In genomic region chr14:99817331-99817730, GRCh38 we compare ENCODE assay signal across 20 cellular contexts. TPM values are rescaled to one million over a fixed set of nuclear protein-coding genes. Genes with fewer than 3 reads are reported as not detected.
A peak's percentile ranks its signal among the peaks of the same experiment; 100 is the strongest.
DNase-seq lines count a peak whose midpoint lies in the region; ATAC-seq, FAIRE-seq and TF ChIP-seq lines count a peak whose summit lies in the region.
"Had no signal": no experiment of that assay in that cellular context is flagged by ENCODE, and none has a peak within 500 bp of the region (broad histone marks: within the 10 kb centered on the region; RNA-seq: fewer than 3 reads in every experiment).

No MANE protein-coding gene starts in this region.

- H2BK12ac ChIP-seq in H1 (ENCODE audit: low read depth, low read length), result no peak overlapping the region

- no peak overlapping the region for H4K91ac ChIP-seq in H1 (replicated peaks; ENCODE audit: insufficient read length, low read length)

- intact Hi-C loops in natural killer cell (cut with micrococcal nuclease), result no loop called here

- H3K27me3 Mint-ChIP-seq in natural killer cell (ENCODE audit: low read depth in 2 of 2), result peaks cover 37 to 68% of the 10 kb centered on the region in 2 donors

- FAIRE-seq in H1 (lab: Jason Lieb, UNC) (no peak), D721Med (lab: Jason Lieb, UNC) (no peak)
- FAIRE-seq: A204.1, G401.6, GM12891 had no signal

- no peak overlapping the region for H2BK120ac ChIP-seq in H1 (replicated peaks; ENCODE audit: low read depth, low read length)

- CTCF ChIA-PET in H1 (lab: Charles Lee; ENCODE audit: partially characterized antibody), result interaction anchor here (0.7 to 2.2 kb wide), 6 partner anchors 10 to 87 kb away, joined by 3 to 16 read pairs (median 6); no protein-coding TSS in a partner anchor

- no peaks in the 10 kb centered on the region for H3K36me3 Mint-ChIP-seq in natural killer cell
- H3K36me3 Mint-ChIP-seq: CD14-positive monocyte; CD4-positive, alpha-beta memory T cell; CD4-positive, CD25-positive, alpha-beta regulatory T cell had no signal

- H2BK5ac ChIP-seq in H1 (ENCODE audit: low read depth, low read length), result no peak overlapping the region

- no peak for TF ChIP-seq POLR2A in H1 (IDR thresholded peaks at IDR 0.05; ENCODE audit: control extremely low read depth in 1 of 2, low read depth in 2 of 2, low read length in 2 of 2)

- peaks cover 0 to 6% of the 10 kb centered on the region in 2 experiments for H4K20me1 ChIP-seq in H1 (replicated peaks in 1 of 2; ENCODE audit: control insufficient read depth in 1 of 2, insufficient read depth in 2 of 2, low read length in 2 of 2)
- H4K20me1 ChIP-seq: BLaER1 had no signal

- no peaks in the 10 kb centered on the region for H3K9me3 Mint-ChIP-seq in natural killer cell
- H3K9me3 Mint-ChIP-seq: CD14-positive monocyte; CD4-positive, alpha-beta memory T cell; CD8-positive, alpha-beta memory T cell had no signal

- POLR2A ChIA-PET in H1 (lab: Charles Lee; ENCODE audit: partially characterized antibody), result no interaction called here

- no peaks in the 10 kb centered on the region for H3K36me3 ChIP-seq in H1 (ENCODE audit: control insufficient read depth in 2 of 4, insufficient read depth in 4 of 4, low read length in 3 of 4)
- H3K36me3 ChIP-seq: BE2C, BLaER1 had no signal

- DNase-seq in H1 (ENCODE audit: low read depth in 1 of 2, low spot score in 2 of 2) (no peak), mesenteric fat pad (ENCODE audit: low spot score) (peak; percentile 67), D721Med (ENCODE audit: insufficient read length, low spot score) (no peak), natural killer cell (no peak), epidermal melanocyte (ENCODE audit: insufficient read length, low spot score) (no peak)
- DNase-seq: 8988T; ACHN; BE2C; C1 segment of cervical spinal cord; CD4-positive, alpha-beta memory T cell; CD4-positive, CD25-positive, alpha-beta regulatory T cell; CD8-positive, alpha-beta memory T cell; COR-L47; DMS79 treated with DMSO at 0.1 percent for 48 hours; GF-D8 had no signal

- H3K4me1 Mint-ChIP-seq in natural killer cell, result peaks cover 8 to 11% of the 10 kb centered on the region in 2 donors
- H3K4me1 Mint-ChIP-seq: CD14-positive monocyte had no signal

- no peak overlapping the region for H3K9ac ChIP-seq in H1 (replicated peaks in 1 of 4; ENCODE audit: extremely low read depth in 1 of 4, low read depth in 3 of 4, low read length in 3 of 4)
- H3K9ac ChIP-seq: BLaER1 had no signal

- H3K79me1 ChIP-seq in H1 (ENCODE audit: low read depth, low read length), result peaks cover 6% of the 10 kb centered on the region; the same call in 1 of the 2 replicates

- no peak overlapping the region for H3K27ac Mint-ChIP-seq in natural killer cell
- H3K27ac Mint-ChIP-seq: CD14-positive monocyte; CD8-positive, alpha-beta memory T cell had no signal

- TF ChIP-seq EP300 in H1 (IDR thresholded peaks at IDR 0.05; ENCODE audit: borderline replicate concordance in 1 of 2, low read depth in 2 of 2, low read length in 2 of 2), result no peak

- no peaks in the 10 kb centered on the region for H3K27me3 ChIP-seq in H1 (replicated peaks in 1 of 4; ENCODE audit: control insufficient read depth in 3 of 4, extremely low read depth in 1 of 4, insufficient read depth in 3 of 4, low read length in 3 of 4)
- H3K27me3 ChIP-seq: BE2C had no signal

- H4K5ac ChIP-seq in H1 (ENCODE audit: insufficient read length, low read depth, low read length), result no peak overlapping the region

- no peak overlapping the region for H3K4me2 ChIP-seq in H1 (ENCODE audit: insufficient read depth in 1 of 2, low read depth in 2 of 2, low read length in 2 of 2)
- H3K4me2 ChIP-seq: BLaER1 had no signal

- no peak overlapping the region for H2AFZ ChIP-seq in H1 (ENCODE audit: low read length)

- no peak overlapping the region for H3K14ac ChIP-seq in H1 (ENCODE audit: insufficient read length)

- no peaks in the 10 kb centered on the region for H3K23me2 ChIP-seq in H1 (ENCODE audit: low read depth, low read length)

- H2BK15ac ChIP-seq in H1 (ENCODE audit: low read length), result no peak overlapping the region

- no peak for TF ChIP-seq RAD21 in H1 (IDR thresholded peaks at IDR 0.05 in 1 of 2, conservative IDR thresholded peaks at IDR 0.05 in 1 of 2; ENCODE audit: low read depth in 2 of 2, low read length in 2 of 2)

- no peak overlapping the region for H3K4me3 Mint-ChIP-seq in natural killer cell
- H3K4me3 Mint-ChIP-seq: CD4-positive, alpha-beta memory T cell; CD4-positive, CD25-positive, alpha-beta regulatory T cell; CD8-positive, alpha-beta memory T cell had no signal

- no peak overlapping the region for H3K56ac ChIP-seq in H1 (replicated peaks; ENCODE audit: insufficient read length, low read depth, low read length)

- peaks cover 0 to 7% of the 10 kb centered on the region in 2 experiments; a peak in 1 of 4 replicates for H3K79me2 ChIP-seq in H1 (ENCODE audit: control insufficient read depth in 1 of 2, insufficient read depth in 2 of 2, low read length in 2 of 2)

- H3K4me1 ChIP-seq in H1 (replicated peaks in 1 of 4; ENCODE audit: control insufficient read depth in 3 of 4, insufficient read depth in 4 of 4, low read length in 3 of 4), result peaks cover 2 to 8% (median 3%) of the 10 kb centered on the region in 4 experiments; a peak in 5 of 7 replicates

- H4K8ac ChIP-seq in H1 (ENCODE audit: extremely low read depth, insufficient read depth, low read length), result no peak overlapping the region

- H3K9me3 ChIP-seq in H1 (ENCODE audit: insufficient read depth in 2 of 2, low read depth in 1 of 2, low read length in 1 of 2), result no peaks in the 10 kb centered on the region
- H3K9me3 ChIP-seq: BE2C, BLaER1 had no signal

- H3K27ac ChIP-seq in H1 (ENCODE audit: low read depth, low read length), result no peak overlapping the region
- H3K27ac ChIP-seq: BLaER1 had no signal

- ATAC-seq in natural killer cell, result no peak

- 92% methylated on average over 10 of the region's 10 CpGs; no CpG with 5 or more reads in 1 of the 2 experiments for WGBS in H1 (ENCODE audit: extremely low coverage in 1 of 2, insufficient coverage in 1 of 2, insufficient read length in 1 of 2, insufficient replicate concordance in 2 of 2, low coverage in 1 of 2, low lambda C conversion rate in 2 of 2, missing lambda C conversion rate in 1 of 2), 2 experiments

- no peak overlapping the region for H3K18ac ChIP-seq in H1 (ENCODE audit: extremely low read depth, low read length)

- TF ChIP-seq CTCF in H1 (IDR thresholded peaks at IDR 0.05; ENCODE audit: control extremely low read depth in 1 of 3, insufficient read depth in 1 of 3, low read depth in 1 of 3, low read length in 3 of 3) (no peak), D721Med (IDR thresholded peaks at IDR 0.05; ENCODE audit: insufficient read depth, missing control alignments) (no peak), natural killer cell (IDR thresholded peaks at IDR 0.05) (no peak)

- no peak overlapping the region for H3K4ac ChIP-seq in H1 (replicated peaks; ENCODE audit: insufficient read length, low read depth, low read length)

- peak overlapping the region; percentile 80; the same call in 1 of the 2 replicates for H2AK5ac ChIP-seq in H1 (ENCODE audit: low read depth, low read length)

- H3K4me3 ChIP-seq in H1 (ENCODE audit: extremely low read depth in 1 of 4, insufficient read depth in 2 of 4, low read depth in 3 of 4, low read length in 4 of 4), result no peak overlapping the region
- H3K4me3 ChIP-seq: BLaER1 had no signal

- no peak overlapping the region for H3K23ac ChIP-seq in H1 (ENCODE audit: insufficient read length)

- no peak overlapping the region for H2BK20ac ChIP-seq in H1 (ENCODE audit: low read length)

TF ChIP-seq in H1, 55 proteins besides CTCF, POLR2A, EP300 and RAD21:
- no peak for TF ChIP-seq SIX5 (IDR thresholded peaks at IDR 0.05; ENCODE audit: low read depth, low read length)
- no peak for TF ChIP-seq BCL11A (IDR thresholded peaks at IDR 0.05; ENCODE audit: low read depth in 2 of 2, low read length in 2 of 2)

RNA-seq across cellular contexts. Expression of gene EML1, which starts 24.1 kb away (rescaled TPM):
- 24.7 and 32.9 TPM in 2 replicates for total RNA-seq in H1 (2021; fragmentation: NEBNext Ultra II Directional; extraction: Animal tissue kit (Norgen Biotek cat#: 25700))
- 9.8 and 11.1 TPM in 2 replicates for polyA plus RNA-seq in H1 (2011; rRNA removed)
- polyA plus RNA-seq in H1 (2011; cell fraction: cytosol; rRNA removed), result 11.8 TPM
- 30.9 TPM for polyA plus RNA-seq in H1 (2011; cell fraction: nucleus; rRNA removed)
- polyA plus RNA-seq in H1 (2012, experiment 1 of 2), result 16.6 to 36.3 TPM (median 23.0 TPM) in 4 replicates
- polyA plus RNA-seq in H1 (2012, experiment 2 of 2), result 3.3 TPM
- 6.5 TPM for polyA plus RNA-seq in H1 (2013, experiment 1 of 2)
- polyA plus RNA-seq in H1 (2013, experiment 2 of 2), result 6.7 TPM
- polyA minus RNA-seq in H1 (2011; rRNA and poly(A)+ RNA removed), result 55.1 and 82.5 TPM in 2 replicates
- 20.8 TPM for polyA minus RNA-seq in H1 (2011; cell fraction: cytosol; rRNA and poly(A)+ RNA removed)
- polyA minus RNA-seq in H1 (2011; cell fraction: nucleus; rRNA and poly(A)+ RNA removed), result 60.8 TPM
- total RNA-seq in mesenteric fat pad, result 32.5 TPM
- not detected for total RNA-seq in natural killer cell
- total RNA-seq: CD4-positive, CD25-positive, alpha-beta regulatory T cell had no signal
- polyA plus RNA-seq: CD14-positive monocyte; CD4-positive, alpha-beta memory T cell; CD4-positive, CD25-positive, alpha-beta regulatory T cell; CD8-positive, alpha-beta memory T cell had no signal

Comparison
In these comparisons a context has a peak if more than half of its experiments do, and no peak if none do; other contexts are left out.
1. RNA of gene EML1, which starts 24.1 kb away (total RNA-seq): 32.5 TPM in mesenteric fat pad (single experiment) and 24.7 to 32.9 TPM in H1; not detected in natural killer cell; every median in the first group is over 10 times any median in the second.